21 cellular contexts compared by ENCODE assay signal in genomic region chr6:17635568-17635967, GRCh38. TPM values are rescaled to one million over a fixed set of nuclear protein-coding genes. Genes with fewer than 3 reads are reported as not detected.
A peak's percentile ranks its signal among the peaks of the same experiment; 100 is the strongest.
DNase-seq lines count a peak whose midpoint lies in the region; ATAC-seq and TF ChIP-seq lines count a peak whose summit lies in the region.
"Had no signal": no experiment of that assay in that cellular context is flagged by ENCODE, and none has a peak within 500 bp of the region (broad histone marks: within the 10 kb centered on the region; RNA-seq: fewer than 3 reads in every experiment).

No MANE protein-coding gene starts in this region.

- no peaks in the 10 kb centered on the region for H3K27me3 Mint-ChIP-seq in activated naive CD4-positive, alpha-beta T cell treated with anti-CD3 and anti-CD28 coated beads for 36 hours (ENCODE audit: low read depth)
- no peaks in the 10 kb centered on the region for H3K27me3 Mint-ChIP-seq in WTC11 (ENCODE audit: low read depth)
- peaks cover 3% of the 10 kb centered on the region for H3K27me3 Mint-ChIP-seq in endothelial cell (ENCODE audit: unreplicated experiment)
- H3K27me3 Mint-ChIP-seq in stimulated activated naive B cell treated with anti-CD40 and anti-IgM and Interleukin-4, amounts not matched to agents 10 μg/mL and 1 μg/mL and 100 μg/mL, for 72 hours: no peaks in the 10 kb centered on the region
- H3K27me3 Mint-ChIP-seq: progenitor cell of endocrine pancreas had no signal

- H3K4me3 Mint-ChIP-seq in activated naive CD4-positive, alpha-beta T cell treated with anti-CD3 and anti-CD28 coated beads for 36 hours: no peak overlapping the region
- H3K4me3 Mint-ChIP-seq in WTC11: no peak overlapping the region
- peak overlapping the region; percentile 9 for H3K4me3 Mint-ChIP-seq in endothelial cell (ENCODE audit: unreplicated experiment)
- H3K4me3 Mint-ChIP-seq in stimulated activated naive B cell treated with anti-CD40 and anti-IgM and Interleukin-4, amounts not matched to agents 10 μg/mL and 1 μg/mL and 100 μg/mL, for 72 hours: no peak overlapping the region

- peaks cover 4 to 71% of the 10 kb centered on the region in 2 donors for H3K36me3 ChIP-seq in gastroesophageal sphincter

- no peak for DNase-seq in activated naive CD4-positive, alpha-beta T cell treated with anti-CD3 and anti-CD28 coated beads for 36 hours
- no peak for DNase-seq in activated naive CD4-positive, alpha-beta T cell treated with Interleukin-2 at 50 U/mL for 16 hours
- DNase-seq in WTC11 (ENCODE audit: low spot score) (no peak), endothelial cell (ENCODE audit: low spot score) (no peak), GM13976 (ENCODE audit: low spot score) (no peak), putamen (ENCODE audit: low spot score) (no peak)
- DNase-seq in stimulated activated naive B cell treated with anti-CD40 and anti-IgM and Interleukin-4, amounts not matched to agents 10 μg/mL and 1 μg/mL and 100 μg/mL, for 72 hours: no peak
- DNase-seq: COR-L47; foreskin keratinocyte; hypothalamus; KBM-7; mesenchymal stem cell; NCI-H1694 treated with DMSO at 0.1 percent for 48 hours; NCI-H2227 treated with DMSO at 0.1 percent for 48 hours; NCI-H82; PC-3; SHP77 treated with DMSO at 0.1 percent for 48 hours; stimulated activated CD4-positive, alpha-beta T cell treated with anti-CD3 and anti-CD28 coated beads, Interleukin-2, amount 100 ng/mL, for 48 hours; substantia nigra had no signal

- no peaks in the 10 kb centered on the region for H3K27me3 ChIP-seq in gastroesophageal sphincter
- H3K27me3 ChIP-seq: foreskin keratinocyte had no signal

- intact Hi-C loops in activated naive CD4-positive, alpha-beta T cell treated with anti-CD3 and anti-CD28 coated beads for 36 hours (cut with micrococcal nuclease): no loop called here

- H3K36me3 Mint-ChIP-seq in activated naive CD4-positive, alpha-beta T cell treated with anti-CD3 and anti-CD28 coated beads for 36 hours (ENCODE audit: low read depth): peaks cover 65% of the 10 kb centered on the region
- peaks cover 79% of the 10 kb centered on the region for H3K36me3 Mint-ChIP-seq in WTC11
- peaks cover 24% of the 10 kb centered on the region for H3K36me3 Mint-ChIP-seq in endothelial cell (ENCODE audit: low read depth, unreplicated experiment)
- peaks cover 44 to 69% of the 10 kb centered on the region in 2 donors for H3K36me3 Mint-ChIP-seq in stimulated activated naive B cell treated with anti-CD40 and anti-IgM and Interleukin-4, amounts not matched to agents 10 μg/mL and 1 μg/mL and 100 μg/mL, for 72 hours

- 97 to 100% methylated on average over 4 of the region's 4 CpGs for WGBS in gastroesophageal sphincter (ENCODE audit: low coverage in 1 of 2), 2 donors

- in situ Hi-C loops in GM13976 (cut with MboI; ENCODE audit: low sequenced_read_pairs, unreplicated experiment): no loop called here

- no peak for TF ChIP-seq EP300 in gastroesophageal sphincter (IDR thresholded peaks at IDR 0.05)

- no peak overlapping the region for H3K27ac ChIP-seq in gastroesophageal sphincter
- H3K27ac ChIP-seq: foreskin keratinocyte had no signal

- no peak overlapping the region for H3K4me3 ChIP-seq in gastroesophageal sphincter

- H3K9me3 Mint-ChIP-seq in activated naive CD4-positive, alpha-beta T cell treated with anti-CD3 and anti-CD28 coated beads for 36 hours: no peaks in the 10 kb centered on the region
- H3K9me3 Mint-ChIP-seq in WTC11: no peaks in the 10 kb centered on the region
- H3K9me3 Mint-ChIP-seq in endothelial cell (ENCODE audit: unreplicated experiment): no peaks in the 10 kb centered on the region
- H3K9me3 Mint-ChIP-seq in stimulated activated naive B cell treated with anti-CD40 and anti-IgM and Interleukin-4, amounts not matched to agents 10 μg/mL and 1 μg/mL and 100 μg/mL, for 72 hours: no peaks in the 10 kb centered on the region

- ATAC-seq in WTC11 (no peak), gastroesophageal sphincter (no peak)
- no peak for ATAC-seq in stimulated activated naive B cell treated with anti-CD40 and anti-IgM and Interleukin-4, amounts not matched to agents 10 μg/mL and 1 μg/mL and 100 μg/mL, for 72 hours (replicated peaks)
- ATAC-seq: foreskin keratinocyte, PC-3 had no signal

- peak overlapping the region; percentile 64 for H3K27ac Mint-ChIP-seq in activated naive CD4-positive, alpha-beta T cell treated with anti-CD3 and anti-CD28 coated beads for 36 hours
- H3K27ac Mint-ChIP-seq in WTC11 (peak overlapping the region; percentile 50; the same call in 1 of the 2 replicates), endothelial cell (ENCODE audit: unreplicated experiment) (no peak overlapping the region)
- peak overlapping the region; percentile 81 for H3K27ac Mint-ChIP-seq in stimulated activated naive B cell treated with anti-CD40 and anti-IgM and Interleukin-4, amounts not matched to agents 10 μg/mL and 1 μg/mL and 100 μg/mL, for 72 hours
- H3K27ac Mint-ChIP-seq: progenitor cell of endocrine pancreas had no signal

- CTCF ChIA-PET in activated naive CD4-positive, alpha-beta T cell treated with anti-CD3 and anti-CD28 coated beads for 36 hours (lab: Charles Lee): interaction anchor here (1.1 to 1.5 kb wide), 2 partner anchors 23 to 56 kb away, joined by 3 read pairs; no protein-coding TSS in a partner anchor
- CTCF ChIA-PET in WTC11 (lab: Charles Lee): interaction anchor here (1.0 kb wide), 1 partner anchor 35 kb away, joined by 3 read pairs; no protein-coding TSS in a partner anchor

- H3K4me1 Mint-ChIP-seq in activated naive CD4-positive, alpha-beta T cell treated with anti-CD3 and anti-CD28 coated beads for 36 hours (ENCODE audit: low read depth): peaks cover 45% of the 10 kb centered on the region
- no peaks in the 10 kb centered on the region for H3K4me1 Mint-ChIP-seq in WTC11
- peaks cover 9% of the 10 kb centered on the region for H3K4me1 Mint-ChIP-seq in endothelial cell (ENCODE audit: unreplicated experiment)
- peaks cover 19 to 33% of the 10 kb centered on the region in 2 donors for H3K4me1 Mint-ChIP-seq in stimulated activated naive B cell treated with anti-CD40 and anti-IgM and Interleukin-4, amounts not matched to agents 10 μg/mL and 1 μg/mL and 100 μg/mL, for 72 hours

- TF ChIP-seq CTCF in WTC11 (IDR thresholded peaks at IDR 0.05): no peak
- no peak for TF ChIP-seq CTCF in endothelial cell (IDR thresholded peaks at IDR 0.05; ENCODE audit: unreplicated experiment)
- no peak for TF ChIP-seq CTCF in gastroesophageal sphincter (IDR thresholded peaks at IDR 0.05)
- no peak for TF ChIP-seq CTCF in GM13976 (IDR thresholded peaks at IDR 0.05; ENCODE audit: borderline replicate concordance, control extremely low read depth, extremely low read depth, insufficient read depth, missing control alignments)

- POLR2A ChIA-PET in WTC11 (lab: Charles Lee): no interaction called here

- H3K9me3 ChIP-seq in gastroesophageal sphincter: no peaks in the 10 kb centered on the region

- peaks cover 0 to 28% (median 0%) of the 10 kb centered on the region in 3 donors for H3K4me1 ChIP-seq in gastroesophageal sphincter
- H3K4me1 ChIP-seq: foreskin keratinocyte had no signal

- no peak for TF ChIP-seq POLR2A in gastroesophageal sphincter (IDR thresholded peaks at IDR 0.05)

TF ChIP-seq in WTC11, 78 proteins besides CTCF, POLR2A, EP300 and RAD21:
- TF ChIP-seq CBFB (CRISPR knock-in tag; IDR thresholded peaks at IDR 0.05; ENCODE audit: low read depth) (no peak), JUN (CRISPR knock-in tag; IDR thresholded peaks at IDR 0.05) (no peak), SP1 (CRISPR knock-in tag; conservative IDR thresholded peaks at IDR 0.05) (no peak)
TF ChIP-seq in WTC11: peak in this region for 0.

RNA-seq across cellular contexts. Expression of gene FAM8A1, which starts 35.5 kb away (rescaled TPM):
- 1 to 10 TPM; 2.9 to 3.0 TPM for total RNA-seq in activated naive CD4-positive, alpha-beta T cell treated with anti-CD3 and anti-CD28 coated beads for 36 hours
- total RNA-seq in WTC11 (2021): 8.5 to 10.3 TPM (median 9.4 TPM) in 3 replicates
- 7.6 TPM for total RNA-seq in endothelial cell (ENCODE audit: unreplicated experiment)
- total RNA-seq in gastroesophageal sphincter: 10 to 100 TPM; 38.1 to 55.2 (median 45.9) TPM
